ENCODE assay signal across 21 cellular contexts in genomic region chr11:111413849-111414248, GRCh38. TPM values are rescaled to one million over a fixed set of nuclear protein-coding genes. Genes with fewer than 3 reads are reported as not detected.
DNase-seq lines count a peak whose midpoint lies in the region; ATAC-seq and TF ChIP-seq lines count a peak whose summit lies in the region.
"Had no signal": no experiment of that assay in that cellular context is flagged by ENCODE, and none has a peak within 500 bp of the region (broad histone marks: within the 10 kb centered on the region; RNA-seq: fewer than 3 reads in every experiment).

No MANE protein-coding gene starts in this region.

- H3K4me3 Mint-ChIP-seq in stimulated activated memory B cell treated with anti-CD40 and anti-IgM and Interleukin-4, amounts not matched to agents 10 μg/mL and 1 μg/mL and 100 μg/mL, for 72 hours: peak overlapping the region; percentile 58
- H3K4me3 Mint-ChIP-seq: mesothelial cell of epicardium had no signal

- peak; percentile 67 for DNase-seq in activated CD8-positive, alpha-beta memory T cell treated with anti-CD3 and anti-CD28 coated beads, Interleukin-2, amount 50 U/mL, for 48 hours
- no peak for DNase-seq in activated CD8-positive, alpha-beta memory T cell treated with anti-CD3 and anti-CD28 coated beads, Interleukin-2, amount 50 U/mL, for 4 hours
- DNase-seq in activated CD4-positive, alpha-beta T cell treated with anti-CD3 and anti-CD28 coated beads, Interleukin-2, amount 50 U/mL, for 24 hours (ENCODE audit: low read depth in 1 of 2, low spot score in 1 of 2): peak; percentile 12 to 35
- DNase-seq in cerebellum (ENCODE audit: low spot score) (no peak), COLO829 (ENCODE audit: low spot score) (no peak)
- DNase-seq: ACHN, brain microvascular endothelial cell, COR-L47, KG1, nucleus accumbens, SIG-M5, sigmoid colon, T-helper 9 cell had no signal

- no peak overlapping the region for H2AFZ ChIP-seq in parathyroid adenoma
- H2AFZ ChIP-seq: hepatocyte had no signal

- H3K4me3 ChIP-seq in parathyroid adenoma (ENCODE audit: low read depth, low read length): no peak overlapping the region
- H3K4me3 ChIP-seq: hepatocyte, sigmoid colon, tibial nerve had no signal

- no peaks in the 10 kb centered on the region for H3K27me3 Mint-ChIP-seq in stimulated activated memory B cell treated with anti-CD40 and anti-IgM and Interleukin-4, amounts not matched to agents 10 μg/mL and 1 μg/mL and 100 μg/mL, for 72 hours

- H3K4me1 ChIP-seq in parathyroid adenoma: peaks cover 28% of the 10 kb centered on the region

- peak; percentile 18 for ATAC-seq in stimulated activated memory B cell treated with anti-CD40 and anti-IgM and Interleukin-4, amounts not matched to agents 10 μg/mL and 1 μg/mL and 100 μg/mL, for 72 hours
- ATAC-seq in GM18870 (IDR thresholded peaks at IDR 0.05; ENCODE audit: unreplicated experiment): no peak

- no peaks in the 10 kb centered on the region for H3K79me2 ChIP-seq in parathyroid adenoma
- H3K79me2 ChIP-seq: hepatocyte had no signal

- H3K36me3 ChIP-seq in parathyroid adenoma (ENCODE audit: control insufficient read depth, insufficient read depth, low read length): no peaks in the 10 kb centered on the region
- H3K36me3 ChIP-seq: brain microvascular endothelial cell, sigmoid colon, tibial nerve had no signal

- H3K27ac Mint-ChIP-seq in stimulated activated memory B cell treated with anti-CD40 and anti-IgM and Interleukin-4, amounts not matched to agents 10 μg/mL and 1 μg/mL and 100 μg/mL, for 72 hours: peak overlapping the region; percentile 86
- H3K27ac Mint-ChIP-seq: mesothelial cell of epicardium had no signal

- H3K36me3 Mint-ChIP-seq in stimulated activated memory B cell treated with anti-CD40 and anti-IgM and Interleukin-4, amounts not matched to agents 10 μg/mL and 1 μg/mL and 100 μg/mL, for 72 hours: no peaks in the 10 kb centered on the region
- H3K36me3 Mint-ChIP-seq: mesothelial cell of epicardium had no signal

- TF ChIP-seq CTCF in parathyroid adenoma (IDR thresholded peaks at IDR 0.05): no peak

- no peaks in the 10 kb centered on the region for H3K27me3 ChIP-seq in parathyroid adenoma (ENCODE audit: control insufficient read depth, insufficient read depth, low read length)
- H3K27me3 ChIP-seq: brain microvascular endothelial cell, hepatocyte, sigmoid colon, tibial nerve had no signal

- H3K9ac ChIP-seq in parathyroid adenoma: no peak overlapping the region

- peaks cover 98% of the 10 kb centered on the region for H3K4me1 Mint-ChIP-seq in stimulated activated memory B cell treated with anti-CD40 and anti-IgM and Interleukin-4, amounts not matched to agents 10 μg/mL and 1 μg/mL and 100 μg/mL, for 72 hours
- H3K4me1 Mint-ChIP-seq: mesothelial cell of epicardium had no signal

- H3K4me2 ChIP-seq in parathyroid adenoma (ENCODE audit: low read length): no peak overlapping the region
- H3K4me2 ChIP-seq: hepatocyte had no signal

- no peaks in the 10 kb centered on the region for H3K9me3 Mint-ChIP-seq in stimulated activated memory B cell treated with anti-CD40 and anti-IgM and Interleukin-4, amounts not matched to agents 10 μg/mL and 1 μg/mL and 100 μg/mL, for 72 hours
- H3K9me3 Mint-ChIP-seq: mesothelial cell of epicardium had no signal

- H3K27ac ChIP-seq in parathyroid adenoma: peak overlapping the region; percentile 97
- H3K27ac ChIP-seq: brain microvascular endothelial cell, hepatocyte, sigmoid colon had no signal

- H3K9me3 ChIP-seq in parathyroid adenoma (ENCODE audit: control insufficient read depth, low read length): no peaks in the 10 kb centered on the region
- H3K9me3 ChIP-seq: sigmoid colon, tibial nerve had no signal

RNA-seq across cellular contexts. Expression of gene POU2AF1, which starts 34.8 kb away (rescaled TPM):
- total RNA-seq in cerebellum: 0.36 TPM
- total RNA-seq: dermis microvascular lymphatic vessel endothelial cell, kidney epithelial cell, mesothelial cell of epicardium had no signal

Comparison
In these comparisons a context has a peak if more than half of its experiments do, and no peak if none do; other contexts are left out.
1. DNase-seq: peak in activated CD8-positive, alpha-beta memory T cell treated with anti-CD3 and anti-CD28 coated beads, Interleukin-2, amount 50 U/mL, for 48 hours (single experiment) and activated CD4-positive, alpha-beta T cell treated with anti-CD3 and anti-CD28 coated beads, Interleukin-2, amount 50 U/mL, for 24 hours (2 of 2); none in activated CD8-positive, alpha-beta memory T cell treated with anti-CD3 and anti-CD28 coated beads, Interleukin-2, amount 50 U/mL, for 4 hours (single experiment), cerebellum (single experiment) and COLO829 (single experiment).